In the genomic region with DNA sequence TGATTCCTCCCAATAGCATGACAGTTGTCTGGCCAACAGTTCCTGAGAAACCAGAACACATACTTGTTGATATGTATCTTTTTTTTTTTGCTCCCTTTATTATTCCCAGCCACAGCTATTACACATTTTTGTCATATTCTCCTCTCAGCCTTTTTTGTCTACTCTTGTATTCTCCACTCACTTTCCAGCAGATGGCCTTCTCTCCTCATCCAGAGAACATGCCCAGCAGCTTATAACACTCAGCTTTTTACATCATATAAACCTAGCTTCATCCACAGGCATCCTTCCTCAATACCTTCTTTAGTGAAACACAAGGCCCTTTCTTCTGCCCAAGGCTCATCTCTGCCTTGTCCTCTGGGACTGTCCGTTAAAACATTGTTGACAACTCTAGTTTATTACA, we compare ENCODE assay signal across 13 cellular contexts.
DNase-seq lines count a peak whose midpoint lies in the region; ATAC-seq, FAIRE-seq and TF ChIP-seq lines count a peak whose summit lies in the region.
"Had no signal": no experiment of that assay in that cellular context is flagged by ENCODE, and none has a peak within 500 bp of the region (broad histone marks: within the 10 kb centered on the region; RNA-seq: fewer than 3 reads in every experiment).

No MANE protein-coding gene starts in this region.

- in situ Hi-C loops in HepG2 (cut with HindIII; ENCODE audit: extremely low pct_ligation_motif_present, low pct_unique_long_range_greater_than_20kb): no loop called here

- DNase-seq in HepG2 (ENCODE audit: low spot score): peak; percentile 27
- no peak for DNase-seq in right lobe of liver
- DNase-seq in dermis microvascular lymphatic vessel endothelial cell (ENCODE audit: low read depth in 2 of 2): peak; percentile 56 to 63
- DNase-seq in thyroid gland: no peak
- DNase-seq: activated T-cell treated with anti-CD3 and anti-CD28 coated beads for 4 hours, body of pancreas, gastrocnemius medialis, uterus had no signal

- H3K9ac ChIP-seq in HepG2 (ENCODE audit: insufficient read depth, low read depth, low read length) (no peak overlapping the region), OCI-LY1 (ENCODE audit: low read length) (no peak overlapping the region)
- H3K9ac ChIP-seq: KMS-11 had no signal

- no TSS peak for BruUV-seq in HepG2 (replicated peaks; lab: Mats Ljungman, UMichigan)

- 92% methylated on average over 1 of the region's 1 CpG for WGBS in HepG2 (ENCODE audit: low lambda C conversion rate)
- WGBS in right lobe of liver (ENCODE audit: insufficient coverage, low coverage, low lambda C conversion rate, missing lambda C conversion rate): 92% methylated on average over 1 of the region's 1 CpG
- 92 to 94% methylated on average over 1 of the region's 1 CpG for WGBS in thyroid gland, 2 donors

- no peaks in the 10 kb centered on the region for H3K27me3 Mint-ChIP-seq in activated T-helper 17 cell treated with anti-CD3 and anti-CD28 coated beads, Interleukin-2, amount 50 U/mL, for 72 hours

- TF ChIP-seq POLR2A in HepG2 (IDR thresholded peaks at IDR 0.05; ENCODE audit: insufficient read depth in 1 of 2, low read depth in 2 of 2, low read length in 2 of 2): no peak
- no peak for TF ChIP-seq POLR2A in right lobe of liver (IDR thresholded peaks at IDR 0.05)
- no peak for TF ChIP-seq POLR2A in thyroid gland (IDR thresholded peaks at IDR 0.05)

- H3K9me3 Mint-ChIP-seq in activated T-helper 17 cell treated with anti-CD3 and anti-CD28 coated beads, Interleukin-2, amount 50 U/mL, for 72 hours: no peaks in the 10 kb centered on the region

- H3K79me2 ChIP-seq in HepG2 (ENCODE audit: insufficient read depth, low read length) (no peaks in the 10 kb centered on the region), OCI-LY1 (ENCODE audit: insufficient read depth, low read length) (no peaks in the 10 kb centered on the region)

- H3K36me3 Mint-ChIP-seq in activated T-helper 17 cell treated with anti-CD3 and anti-CD28 coated beads, Interleukin-2, amount 50 U/mL, for 72 hours (ENCODE audit: low read depth): no peaks in the 10 kb centered on the region

- H3K27ac Mint-ChIP-seq in activated T-helper 17 cell treated with anti-CD3 and anti-CD28 coated beads, Interleukin-2, amount 50 U/mL, for 72 hours: no peak overlapping the region

- ATAC-seq in HepG2 (peak; percentile 65), right lobe of liver (no peak), GM21360 (IDR thresholded peaks at IDR 0.05; ENCODE audit: unreplicated experiment) (no peak), GM18861 (IDR thresholded peaks at IDR 0.05; ENCODE audit: unreplicated experiment) (no peak)
- ATAC-seq in activated T-helper 17 cell treated with anti-CD3 and anti-CD28 coated beads, Interleukin-2, amount 50 U/mL, for 72 hours (replicated peaks): no peak
- ATAC-seq: body of pancreas had no signal

- H3K27ac ChIP-seq in HepG2 (ENCODE audit: extremely low read length, insufficient read depth, low read length) (no peak overlapping the region), right lobe of liver (no peak overlapping the region), OCI-LY1 (ENCODE audit: low read depth, low read length, poor library complexity, severe bottlenecking) (no peak overlapping the region), thyroid gland (no peak overlapping the region)
- H3K27ac ChIP-seq: body of pancreas, gastrocnemius medialis, KMS-11, uterus had no signal

- no peaks in the 10 kb centered on the region for H3K4me1 Mint-ChIP-seq in activated T-helper 17 cell treated with anti-CD3 and anti-CD28 coated beads, Interleukin-2, amount 50 U/mL, for 72 hours

- no peak for TF ChIP-seq RAD21 in HepG2 (CRISPR knock-in tag; IDR thresholded peaks at IDR 0.05)

- H3K4me1 ChIP-seq in HepG2 (ENCODE audit: insufficient read depth, low read length) (peaks cover 3% of the 10 kb centered on the region), right lobe of liver (no peaks in the 10 kb centered on the region), OCI-LY1 (ENCODE audit: insufficient read depth, low read length, severe bottlenecking) (no peaks in the 10 kb centered on the region), thyroid gland (peaks cover 5 to 6% of the 10 kb centered on the region in 2 donors)
- H3K4me1 ChIP-seq: body of pancreas, gastrocnemius medialis, uterus had no signal

- no peaks in the 10 kb centered on the region for H3K36me3 ChIP-seq in HepG2 (replicated peaks in 1 of 2; ENCODE audit: control insufficient read depth in 1 of 2, insufficient read depth in 2 of 2, low read length in 2 of 2)
- no peaks in the 10 kb centered on the region for H3K36me3 ChIP-seq in right lobe of liver
- no peaks in the 10 kb centered on the region for H3K36me3 ChIP-seq in OCI-LY1 (ENCODE audit: insufficient read depth, low read length)
- no peaks in the 10 kb centered on the region for H3K36me3 ChIP-seq in thyroid gland
- H3K36me3 ChIP-seq: gastrocnemius medialis, uterus had no signal

- H3K4me3 ChIP-seq in HepG2 (replicated peaks in 1 of 3; ENCODE audit: insufficient read depth in 1 of 3, low read depth in 2 of 3, low read length in 3 of 3) (no peak overlapping the region), right lobe of liver (no peak overlapping the region), OCI-LY1 (ENCODE audit: low read depth, low read length, poor library complexity, severe bottlenecking) (no peak overlapping the region), thyroid gland (replicated peaks in 1 of 3) (no peak overlapping the region)
- H3K4me3 ChIP-seq: body of pancreas, gastrocnemius medialis, uterus had no signal

- H3K27me3 ChIP-seq in HepG2 (ENCODE audit: control insufficient read depth in 1 of 2, insufficient read depth in 2 of 2, low read length in 2 of 2) (no peaks in the 10 kb centered on the region), right lobe of liver (no peaks in the 10 kb centered on the region), OCI-LY1 (ENCODE audit: insufficient read depth, low read length) (no peaks in the 10 kb centered on the region), thyroid gland (no peaks in the 10 kb centered on the region)
- H3K27me3 ChIP-seq: body of pancreas, gastrocnemius medialis, uterus had no signal

- no peaks in the 10 kb centered on the region for H3K9me3 ChIP-seq in HepG2 (ENCODE audit: low read length)
- H3K9me3 ChIP-seq in right lobe of liver: no peaks in the 10 kb centered on the region
- H3K9me3 ChIP-seq in OCI-LY1 (ENCODE audit: low read length): no peaks in the 10 kb centered on the region
- no peaks in the 10 kb centered on the region for H3K9me3 ChIP-seq in thyroid gland
- H3K9me3 ChIP-seq: body of pancreas, gastrocnemius medialis, uterus had no signal

- H4K20me1 ChIP-seq in HepG2 (ENCODE audit: insufficient read depth, low read length) (no peaks in the 10 kb centered on the region), OCI-LY1 (ENCODE audit: insufficient read depth, low read length) (no peaks in the 10 kb centered on the region)

- no peaks in the 10 kb centered on the region for H3K9me2 ChIP-seq in OCI-LY1 (ENCODE audit: low read depth, low read length)

- intact Hi-C loops in HepG2 (cut with micrococcal nuclease; ENCODE audit: unreplicated experiment): loop anchor here (10.0 kb wide), 1 partner anchor 49 kb away; no protein-coding TSS in a partner anchor
- intact Hi-C loops in right lobe of liver (cut with DNase I): no loop called here
- intact Hi-C loops in thyroid gland (cut with DNase I): no loop called here

- peak; percentile 46 for TF ChIP-seq CTCF in HepG2 (CRISPR knock-in tag; IDR thresholded peaks at IDR 0.05)
- no peak for TF ChIP-seq CTCF in right lobe of liver (IDR thresholded peaks at IDR 0.05)
- TF ChIP-seq CTCF in OCI-LY1 (IDR thresholded peaks at IDR 0.05; ENCODE audit: low read length): 0 out of 2 replicates have a peak, but pooled peaks have one; percentile 17
- TF ChIP-seq CTCF in thyroid gland (IDR thresholded peaks at IDR 0.05): peak in 4 of 6 experiments; percentile 40 to 77 (median 57)

- H3F3A ChIP-seq in OCI-LY1 (ENCODE audit: insufficient read depth, low read length): no peaks in the 10 kb centered on the region

- no peak overlapping the region for H2AFZ ChIP-seq in HepG2 (ENCODE audit: low read length)
- H2AFZ ChIP-seq in OCI-LY1 (ENCODE audit: low read length): no peak overlapping the region

- H3K4me3 Mint-ChIP-seq in activated T-helper 17 cell treated with anti-CD3 and anti-CD28 coated beads, Interleukin-2, amount 50 U/mL, for 72 hours: no peak overlapping the region

- FAIRE-seq in HepG2 (lab: Jason Lieb, UNC): no peak

- CTCF ChIA-PET in HepG2 (lab: Yijun Ruan, JAX; ENCODE audit: low intra/inter-chr PET ratio, low total read pairs): no interaction called here

- TF ChIP-seq EP300 in HepG2 (IDR thresholded peaks at IDR 0.05; ENCODE audit: low read depth in 2 of 2, low read length in 2 of 2): no peak
- no peak for TF ChIP-seq EP300 in HepG2 (CRISPR knock-in tag; IDR thresholded peaks at IDR 0.05; ENCODE audit: borderline replicate concordance)

- POLR2A ChIA-PET in HepG2 (lab: Yijun Ruan, JAX): no interaction called here

- H3K4me2 ChIP-seq in HepG2 (ENCODE audit: low read depth, low read length) (no peak overlapping the region), OCI-LY1 (ENCODE audit: low read length) (no peak overlapping the region)
- H3K4me2 ChIP-seq: KMS-11 had no signal

TF ChIP-seq in HepG2, 621 proteins besides CTCF, POLR2A, EP300 and RAD21:
- TF ChIP-seq STAG1 (CRISPR knock-in tag; IDR thresholded peaks at IDR 0.05): peak; percentile 58
- TF ChIP-seq, protein P1, sequence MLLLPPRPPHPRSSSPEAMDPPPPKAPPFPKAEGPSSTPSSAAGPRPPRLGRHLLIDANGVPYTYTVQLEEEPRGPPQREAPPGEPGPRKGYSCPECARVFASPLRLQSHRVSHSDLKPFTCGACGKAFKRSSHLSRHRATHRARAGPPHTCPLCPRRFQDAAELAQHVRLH (CRISPR knock-in tag; IDR thresholded peaks at IDR 0.05; ENCODE audit: borderline replicate concordance, low read depth): no peak
- TF ChIP-seq SMC3 (IDR thresholded peaks at IDR 0.05; ENCODE audit: low read length): 0 out of 2 replicates have a peak, but pooled peaks have one; percentile 26
- no peak for TF ChIP-seq ZBTB1 (CRISPR knock-in tag; IDR thresholded peaks at IDR 0.05; ENCODE audit: borderline replicate concordance)
- TF ChIP-seq ZBTB21 (CRISPR knock-in tag; IDR thresholded peaks at IDR 0.05): no peak
- TF ChIP-seq ZNF761 (CRISPR knock-in tag; conservative IDR thresholded peaks at IDR 0.05): no peak
TF ChIP-seq in HepG2: peak in this region for 2.

Comparison
In these comparisons a context has a peak if more than half of its experiments do, and no peak if none do; other contexts are left out.
1. DNase-seq: peak in HepG2 (single experiment) and dermis microvascular lymphatic vessel endothelial cell (2 of 2); none in right lobe of liver (0 of 3) and thyroid gland (0 of 2).
2. CTCF ChIP-seq: peak in HepG2 (single experiment), OCI-LY1 (single experiment) and thyroid gland (4 of 6); none in right lobe of liver (0 of 4).